Comparison of ENCODE assay signal across 1 cellular context in genomic region chr3:114379266-114379665, GRCh38.
TF ChIP-seq lines count a peak whose summit lies in the region.

No MANE protein-coding gene starts in this region.

TF ChIP-seq in HCT116, 20 proteins besides CTCF, POLR2A, EP300 and RAD21 (continued from another document):
- TF ChIP-seq ZBTB33 (IDR thresholded peaks at IDR 0.05; ENCODE audit: extremely low read depth, insufficient replicate concordance, low read length) (no peak), SIN3A (IDR thresholded peaks at IDR 0.05; ENCODE audit: low read depth) (no peak), EZH2 (IDR thresholded peaks at IDR 0.05) (no peak)
